Comparison of ENCODE assay signal across 9 cellular contexts in genomic region chr3:52910823-52911222, GRCh38.
"Had no signal": no experiment of that assay in that cellular context is flagged by ENCODE, and none has a peak within 500 bp of the region (broad histone marks: within the 10 kb centered on the region; RNA-seq: fewer than 3 reads in every experiment).

No MANE protein-coding gene starts in this region.

- H3K4me1 ChIP-seq: HAP-1 had no signal

- DNase-seq: HFFc6, IMR-90 had no signal

- H3K9me3 ChIP-seq: HAP-1 had no signal

- H3K4me3 Mint-ChIP-seq: GM23338, HFFc6 had no signal

- H3K4me3 ChIP-seq: GM23338, HAP-1, K562 had no signal

- H3K9me3 Mint-ChIP-seq: GM23338, HFFc6 had no signal

- H3K4me1 Mint-ChIP-seq: GM23338 had no signal

- ATAC-seq: GM23338, HCT116, K562 had no signal

- FAIRE-seq: H1, H54, HTR-8/SVneo, K562 had no signal

- H3K27ac Mint-ChIP-seq: GM23338, HFFc6 had no signal
